ENCODE assay signal across 23 cellular contexts in genomic region chr2:2932692-2933305, GRCh38.
"Had no signal": no experiment of that assay in that cellular context is flagged by ENCODE, and none has a peak within 500 bp of the region (broad histone marks: within the 10 kb centered on the region; RNA-seq: fewer than 3 reads in every experiment).

No MANE protein-coding gene starts in this region.

- H3K4me1 ChIP-seq: gastrocnemius medialis, psoas muscle, spleen, testis, tibial artery had no signal

- H3K9me3 ChIP-seq: ovary, psoas muscle, testis had no signal

- ATAC-seq: effector memory CD8-positive, alpha-beta T cell; gastrocnemius medialis; left lobe of liver; mucosa of descending colon; naive thymus-derived CD4-positive, alpha-beta T cell; psoas muscle; right cardiac atrium; stimulated activated memory B cell treated with anti-CD40 and anti-IgM and Interleukin-4, amounts not matched to agents 10 μg/mL and 1 μg/mL and 100 μg/mL, for 72 hours; stimulated activated naive CD8-positive, alpha-beta T cell treated with anti-CD3 and anti-CD28 coated beads, Interleukin-15, Interleukin-2, amounts not matched to agents 100 U/mL and 50 U/mL, for 24 hours had no signal

- H3K27ac ChIP-seq: coronary artery, gastrocnemius medialis, ovary, psoas muscle, skin epidermis, spleen, testis, tibial artery had no signal

- DNase-seq: dermis blood vessel endothelial cell; effector memory CD8-positive, alpha-beta T cell; foreskin fibroblast; gastrocnemius medialis; mucosa of descending colon; naive thymus-derived CD4-positive, alpha-beta T cell; occipital lobe; ovary; psoas muscle; right cardiac atrium; spleen; stimulated activated CD4-positive, alpha-beta T cell treated with anti-CD3 and anti-CD28 coated beads, Interleukin-4, amount 100 ng/mL, for 4 hours; stimulated activated naive CD8-positive, alpha-beta T cell treated with anti-CD3 and anti-CD28 coated beads, Interleukin-15, Interleukin-2, amounts not matched to agents 100 U/mL and 50 U/mL, for 24 hours; substantia nigra; testis; tibial artery had no signal

- H3K4me3 ChIP-seq: coronary artery, gastrocnemius medialis, lung, mucosa of descending colon, ovary, psoas muscle, skin epidermis, spleen, testis, tibial artery had no signal

- H3K36me3 ChIP-seq: gastrocnemius medialis, ovary, spleen, tibial artery had no signal

- FAIRE-seq: kidney, urothelium cell line had no signal

- H3K27me3 ChIP-seq: gastrocnemius medialis, ovary, spleen, testis, tibial artery had no signal
